ENCODE assay signal across 15 cellular contexts in genomic region chr1:173421789-173422188, GRCh38. TPM values are rescaled to one million over a fixed set of nuclear protein-coding genes. Genes with fewer than 3 reads are reported as not detected.
DNase-seq lines count a peak whose midpoint lies in the region; ATAC-seq and TF ChIP-seq lines count a peak whose summit lies in the region.
"Had no signal": no experiment of that assay in that cellular context is flagged by ENCODE, and none has a peak within 500 bp of the region (broad histone marks: within the 10 kb centered on the region; RNA-seq: fewer than 3 reads in every experiment).

No MANE protein-coding gene starts in this region.

- no peak for ATAC-seq in T-cell (replicated peaks in 1 of 4)
- ATAC-seq in HG03108 (IDR thresholded peaks at IDR 0.05; ENCODE audit: unreplicated experiment) = no peak

- H3K36me3 Mint-ChIP-seq in CD14-positive monocyte (peaks cover 7 to 16% of the 10 kb centered on the region in 2 donors), T-cell (peaks cover 14% of the 10 kb centered on the region)
- H3K36me3 Mint-ChIP-seq in activated T-helper 1 cell treated with anti-CD3 and anti-CD28 coated beads, Interleukin-12 subunit alpha, Interleukin-12 subunit beta, Interleukin-2, Interleukin-4 antibody, amounts not matched to agents 30 ng/mL and 10 ng/mL and 1 ng/mL, durations not matched to agents 14 hours and 24 hours and 36 hours (ENCODE audit: low read depth) = peaks cover 2% of the 10 kb centered on the region

- H3K27ac Mint-ChIP-seq in CD14-positive monocyte (peak overlapping the region in 4 of 7 donors; percentile 25 to 93 (median 87)), T-cell (no peak overlapping the region)
- peak overlapping the region; percentile 10 for H3K27ac Mint-ChIP-seq in activated T-helper 1 cell treated with anti-CD3 and anti-CD28 coated beads, Interleukin-12 subunit alpha, Interleukin-12 subunit beta, Interleukin-2, Interleukin-4 antibody, amounts not matched to agents 30 ng/mL and 10 ng/mL and 1 ng/mL, durations not matched to agents 14 hours and 24 hours and 36 hours
- H3K27ac Mint-ChIP-seq: CD4-positive, alpha-beta T cell had no signal

- no peak overlapping the region for H3K4me3 Mint-ChIP-seq in CD14-positive monocyte
- H3K4me3 Mint-ChIP-seq in activated T-helper 1 cell treated with anti-CD3 and anti-CD28 coated beads, Interleukin-12 subunit alpha, Interleukin-12 subunit beta, Interleukin-2, Interleukin-4 antibody, amounts not matched to agents 30 ng/mL and 10 ng/mL and 1 ng/mL, durations not matched to agents 14 hours and 24 hours and 36 hours = no peak overlapping the region
- no peak overlapping the region for H3K4me3 Mint-ChIP-seq in T-cell
- H3K4me3 Mint-ChIP-seq: CD4-positive, alpha-beta T cell; H9 had no signal

- H3K9me3 Mint-ChIP-seq in CD14-positive monocyte (no peaks in the 10 kb centered on the region), T-cell (no peaks in the 10 kb centered on the region)
- H3K9me3 Mint-ChIP-seq in activated T-helper 1 cell treated with anti-CD3 and anti-CD28 coated beads, Interleukin-12 subunit alpha, Interleukin-12 subunit beta, Interleukin-2, Interleukin-4 antibody, amounts not matched to agents 30 ng/mL and 10 ng/mL and 1 ng/mL, durations not matched to agents 14 hours and 24 hours and 36 hours = no peaks in the 10 kb centered on the region
- H3K9me3 Mint-ChIP-seq: CD4-positive, alpha-beta T cell; H9 had no signal

- H3K4me1 ChIP-seq in OCI-LY3 (ENCODE audit: low read length) (peaks cover 60% of the 10 kb centered on the region), mesenchymal stem cell (ENCODE audit: control insufficient read depth, insufficient read depth, low read depth, low read length) (peaks cover 1% of the 10 kb centered on the region)

- H4K20me1 ChIP-seq in OCI-LY3 (ENCODE audit: insufficient read depth, low read length) = no peaks in the 10 kb centered on the region
- H4K20me1 ChIP-seq: BLaER1 treated with 17β-estradiol and CSF1 and Interleukin-3, amounts not matched to agents 10 nM and 100 nM had no signal

- H3K27me3 Mint-ChIP-seq in CD14-positive monocyte (ENCODE audit: low read depth in 3 of 3) = peaks cover 0 to 3% (median 0%) of the 10 kb centered on the region in 3 donors
- H3K27me3 Mint-ChIP-seq in activated T-helper 1 cell treated with anti-CD3 and anti-CD28 coated beads, Interleukin-12 subunit alpha, Interleukin-12 subunit beta, Interleukin-2, Interleukin-4 antibody, amounts not matched to agents 30 ng/mL and 10 ng/mL and 1 ng/mL, durations not matched to agents 14 hours and 24 hours and 36 hours (ENCODE audit: insufficient read depth) = no peaks in the 10 kb centered on the region
- no peaks in the 10 kb centered on the region for H3K27me3 Mint-ChIP-seq in T-cell
- H3K27me3 Mint-ChIP-seq: CD4-positive, alpha-beta T cell had no signal

- no peak overlapping the region for H4K91ac ChIP-seq in mesenchymal stem cell (ENCODE audit: low read length)

- H3K14ac ChIP-seq in mesenchymal stem cell (ENCODE audit: low read length in 2 of 2) = no peak overlapping the region

- H2AK5ac ChIP-seq in mesenchymal stem cell (ENCODE audit: low read length, severe bottlenecking) = no peak overlapping the region

- H3K27me3 ChIP-seq in OCI-LY3 (ENCODE audit: low read depth, low read length) = no peaks in the 10 kb centered on the region
- H3K27me3 ChIP-seq in mesenchymal stem cell (ENCODE audit: control insufficient read depth in 1 of 2, insufficient read depth in 1 of 2, low read length in 2 of 2) = no peaks in the 10 kb centered on the region
- H3K27me3 ChIP-seq: BLaER1 treated with 17β-estradiol and CSF1 and Interleukin-3, amounts not matched to agents 10 nM and 100 nM had no signal

- no peak overlapping the region for H2BK12ac ChIP-seq in mesenchymal stem cell (ENCODE audit: low read length in 2 of 2)

- H3K23ac ChIP-seq in mesenchymal stem cell (ENCODE audit: low read length in 2 of 2) = no peak overlapping the region

- no peaks in the 10 kb centered on the region for H3K36me3 ChIP-seq in OCI-LY3 (replicated peaks; ENCODE audit: low read depth, low read length)
- no peaks in the 10 kb centered on the region for H3K36me3 ChIP-seq in mesenchymal stem cell (ENCODE audit: control insufficient read depth in 1 of 2, insufficient read depth in 2 of 2, low read depth in 1 of 2, low read length in 2 of 2)
- H3K36me3 ChIP-seq: BLaER1 treated with 17β-estradiol and CSF1 and Interleukin-3, amounts not matched to agents 10 nM and 100 nM had no signal

- H3K4me1 Mint-ChIP-seq in CD14-positive monocyte (peaks cover 69% of the 10 kb centered on the region), T-cell (peaks cover 8 to 9% (median 9%) of the 10 kb centered on the region in 3 donors)
- H3K4me1 Mint-ChIP-seq in activated T-helper 1 cell treated with anti-CD3 and anti-CD28 coated beads, Interleukin-12 subunit alpha, Interleukin-12 subunit beta, Interleukin-2, Interleukin-4 antibody, amounts not matched to agents 30 ng/mL and 10 ng/mL and 1 ng/mL, durations not matched to agents 14 hours and 24 hours and 36 hours (ENCODE audit: low read depth) = peaks cover 5% of the 10 kb centered on the region

- WGBS in mesenchymal stem cell = 100% methylated on average over 1 of the region's 4 CpGs

- POLR2A ChIA-PET in T-cell (lab: Charles Lee) = interaction anchor here (0.6 to 0.7 kb wide), 2 partner anchors 333 to 442 kb away, joined by 3 to 4 read pairs; no protein-coding TSS in a partner anchor

- intact Hi-C loops in CD14-positive monocyte (cut with micrococcal nuclease) (loop anchor here (5.0 to 10.0 kb wide), 3 partner anchors 401 to 677 kb away; partner anchors contain the start of genes CENPL (in 1 of the 2) and DARS2 (in 1 of the 2)), head of caudate nucleus (cut with DNase I) (no loop called here)
- intact Hi-C loops in activated T-helper 1 cell treated with anti-CD3 and anti-CD28 coated beads, Interleukin-12 subunit alpha, Interleukin-12 subunit beta, Interleukin-2, Interleukin-4 antibody, amounts not matched to agents 30 ng/mL and 10 ng/mL and 1 ng/mL, durations not matched to agents 14 hours and 24 hours and 36 hours (cut with micrococcal nuclease) = loop anchor here (5.0 kb wide), 3 partner anchors 796 to 1576 kb away; partner anchors contain the start of gene CACYBP

- H3K27ac ChIP-seq in OCI-LY3 (ENCODE audit: low read length) (no peak overlapping the region), mesenchymal stem cell (ENCODE audit: low read length, poor library complexity, severe bottlenecking) (no peak overlapping the region)
- H3K27ac ChIP-seq: BLaER1 treated with 17β-estradiol and CSF1 and Interleukin-3, amounts not matched to agents 10 nM and 100 nM; HL-60 had no signal

- H3K9me3 ChIP-seq in OCI-LY3 (ENCODE audit: insufficient read depth, low read length) = no peaks in the 10 kb centered on the region
- H3K9me3 ChIP-seq in mesenchymal stem cell (ENCODE audit: control insufficient read depth, low read length) = no peaks in the 10 kb centered on the region
- H3K9me3 ChIP-seq: BLaER1 treated with 17β-estradiol and CSF1 and Interleukin-3, amounts not matched to agents 10 nM and 100 nM had no signal

- TF ChIP-seq CTCF in CD14-positive monocyte (IDR thresholded peaks at IDR 0.05) (no peak), OCI-LY3 (IDR thresholded peaks at IDR 0.05; ENCODE audit: low read depth, low read length) (no peak)

- no peak overlapping the region for H3K9ac ChIP-seq in OCI-LY3 (ENCODE audit: low read length)
- H3K9ac ChIP-seq in mesenchymal stem cell (ENCODE audit: low read length) = no peak overlapping the region
- H3K9ac ChIP-seq: BLaER1 treated with 17β-estradiol and CSF1 and Interleukin-3, amounts not matched to agents 10 nM and 100 nM had no signal

- H3K4me3 ChIP-seq in OCI-LY3 (ENCODE audit: low read length) (no peak overlapping the region), mesenchymal stem cell (ENCODE audit: insufficient read depth in 1 of 2, low read depth in 1 of 2, low read length in 2 of 2) (no peak overlapping the region)
- H3K4me3 ChIP-seq: BLaER1 treated with 17β-estradiol and CSF1 and Interleukin-3, amounts not matched to agents 10 nM and 100 nM had no signal

- no peak overlapping the region for H4K8ac ChIP-seq in mesenchymal stem cell (ENCODE audit: low read length)

- H3K18ac ChIP-seq in mesenchymal stem cell (ENCODE audit: low read depth in 1 of 2, low read length in 2 of 2) = no peak overlapping the region

- 0 out of 2 replicates have a peak overlapping the region, but pooled peaks have one; percentile 7 for H3K4me2 ChIP-seq in OCI-LY3 (ENCODE audit: low read length)
- H3K4me2 ChIP-seq in mesenchymal stem cell (ENCODE audit: low read length, poor library complexity, severe bottlenecking) = no peak overlapping the region

- CTCF ChIA-PET in T-cell (lab: Charles Lee) = interaction anchor here in 1 of 2 donors (0.8 to 0.9 kb wide), 2 partner anchors 8 to 299 kb away, joined by 3 read pairs; no protein-coding TSS in a partner anchor

- H2BK15ac ChIP-seq in mesenchymal stem cell (ENCODE audit: low read depth, poor library complexity, severe bottlenecking) = peak overlapping the region; percentile 15

- H2BK120ac ChIP-seq in mesenchymal stem cell (ENCODE audit: low read depth, low read length) = no peak overlapping the region

- H2AFZ ChIP-seq in OCI-LY3 (ENCODE audit: low read depth, low read length) (no peak overlapping the region), mesenchymal stem cell (ENCODE audit: low read depth, low read length) (no peak overlapping the region)

- DNase-seq in CD14-positive monocyte (ENCODE audit: low spot score) (no peak), mesenchymal stem cell (no peak), T-cell (no peak), superior temporal gyrus (ENCODE audit: extremely low spot score) (no peak), head of caudate nucleus (no peak)
- DNase-seq in activated T-helper 1 cell treated with anti-CD3 and anti-CD28 coated beads, Interleukin-12 subunit alpha, Interleukin-12 subunit beta, Interleukin-2, Interleukin-4 antibody, amounts not matched to agents 30 ng/mL and 10 ng/mL and 1 ng/mL, durations not matched to agents 14 hours and 24 hours and 36 hours (ENCODE audit: low spot score) = no peak
- DNase-seq: 8988T; CD4-positive, alpha-beta T cell; COR-L47; GOT3; H9 had no signal

- H3K4ac ChIP-seq in mesenchymal stem cell (ENCODE audit: low read depth in 1 of 2, low read length in 2 of 2) = no peak overlapping the region

- H3K79me1 ChIP-seq in mesenchymal stem cell (replicated peaks; ENCODE audit: low read length, poor library complexity, severe bottlenecking) = no peaks in the 10 kb centered on the region

- H2BK5ac ChIP-seq in mesenchymal stem cell (ENCODE audit: low read depth, low read length, poor library complexity, severe bottlenecking) = no peak overlapping the region

- no peaks in the 10 kb centered on the region for H3K79me2 ChIP-seq in OCI-LY3 (ENCODE audit: low read length)

RNA-seq across cellular contexts. Expression of gene PRDX6, which starts 55.3 kb away (rescaled TPM):
- 100 to 1,000 TPM; 119 to 142 TPM for polyA plus RNA-seq in CD14-positive monocyte
- total RNA-seq in activated T-helper 1 cell treated with anti-CD3 and anti-CD28 coated beads, Interleukin-12 subunit alpha, Interleukin-12 subunit beta, Interleukin-2, Interleukin-4 antibody, amounts not matched to agents 30 ng/mL and 10 ng/mL and 1 ng/mL, durations not matched to agents 14 hours and 24 hours and 36 hours = 119 and 124 TPM in 2 replicates
- polyA plus RNA-seq in mesenchymal stem cell (2013, experiment 1 of 2) = 474 TPM
- 494 TPM for polyA plus RNA-seq in mesenchymal stem cell (2013, experiment 2 of 2)
- total RNA-seq in T-cell = 100 to 1,000 TPM in 2 of 5 donors, 10 to 100 TPM in 3; 70.7 to 108 (median 98.3) TPM

Comparison
In these comparisons a context has a peak if more than half of its experiments do, and no peak if none do; other contexts are left out.
1. H3K27ac Mint-ChIP-seq: peak in CD14-positive monocyte (4 of 7) and activated T-helper 1 cell treated with anti-CD3 and anti-CD28 coated beads, Interleukin-12 subunit alpha, Interleukin-12 subunit beta, Interleukin-2, Interleukin-4 antibody, amounts not matched to agents 30 ng/mL and 10 ng/mL and 1 ng/mL, durations not matched to agents 14 hours and 24 hours and 36 hours (single experiment); none in T-cell (0 of 2).